ENCODE assay signal across 1 cellular context in the genomic region with DNA sequence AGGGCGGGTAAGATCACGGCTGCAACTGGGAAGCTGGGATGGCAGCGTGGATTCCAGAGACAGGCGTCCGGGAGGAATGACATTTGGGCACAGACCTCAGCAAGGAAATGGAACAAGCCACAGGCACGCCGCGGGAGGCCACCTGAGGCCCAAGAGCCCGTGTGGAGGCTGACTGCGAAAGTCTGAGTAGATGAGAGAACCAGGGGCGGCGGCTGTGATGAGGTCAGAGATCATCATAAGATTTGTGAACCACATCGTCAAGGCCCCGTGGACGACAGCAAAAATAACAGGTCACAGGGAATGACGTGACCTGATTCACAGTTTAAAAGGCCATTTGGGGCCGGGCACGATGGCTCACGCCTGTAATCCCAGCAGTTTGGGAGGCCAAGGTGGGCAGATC.
TF ChIP-seq lines count a peak whose summit lies in the region.

No MANE protein-coding gene starts in this region.

TF ChIP-seq in H1, 55 proteins besides CTCF, POLR2A, EP300 and RAD21:
- TF ChIP-seq KDM1A (IDR thresholded peaks at IDR 0.05; ENCODE audit: borderline replicate concordance, low read length), result no peak
- TF ChIP-seq SIN3A (conservative IDR thresholded peaks at IDR 0.05 in 1 of 2, IDR thresholded peaks at IDR 0.05 in 1 of 2; ENCODE audit: low read depth in 1 of 2, low read length in 2 of 2), result no peak
- no peak for TF ChIP-seq ATF2 (IDR thresholded peaks at IDR 0.05; ENCODE audit: low read length)
- TF ChIP-seq, protein P1, sequence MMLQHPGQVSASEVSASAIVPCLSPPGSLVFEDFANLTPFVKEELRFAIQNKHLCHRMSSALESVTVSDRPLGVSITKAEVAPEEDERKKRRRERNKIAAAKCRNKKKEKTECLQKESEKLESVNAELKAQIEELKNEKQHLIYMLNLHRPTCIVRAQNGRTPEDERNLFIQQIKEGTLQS (IDR thresholded peaks at IDR 0.05; ENCODE audit: insufficient read depth, low read depth, low read length), result no peak
- TF ChIP-seq BACH1 (IDR thresholded peaks at IDR 0.05; ENCODE audit: low read length), result no peak
- TF ChIP-seq TBP (IDR thresholded peaks at IDR 0.05; ENCODE audit: low read depth, low read length), result no peak
- TF ChIP-seq RXRA (IDR thresholded peaks at IDR 0.05; ENCODE audit: insufficient read depth, low read depth, low read length), result no peak
- TF ChIP-seq KDM5A (IDR thresholded peaks at IDR 0.05; ENCODE audit: low read length), result no peak
- TF ChIP-seq CHD2 (IDR thresholded peaks at IDR 0.05; ENCODE audit: low read length), result no peak
- no peak for TF ChIP-seq CBX5 (IDR thresholded peaks at IDR 0.05; ENCODE audit: low read depth, low read length)
- no peak for TF ChIP-seq CBX8 (IDR thresholded peaks at IDR 0.05; ENCODE audit: borderline replicate concordance, low read depth, low read length)
- no peak for TF ChIP-seq RNF2 (IDR thresholded peaks at IDR 0.05; ENCODE audit: borderline replicate concordance, low read depth, low read length, missing control alignments, poor library complexity, severe bottlenecking)
TF ChIP-seq in H1: peak in this region for 0.
